1 cellular context compared by ENCODE assay signal in the genomic region with DNA sequence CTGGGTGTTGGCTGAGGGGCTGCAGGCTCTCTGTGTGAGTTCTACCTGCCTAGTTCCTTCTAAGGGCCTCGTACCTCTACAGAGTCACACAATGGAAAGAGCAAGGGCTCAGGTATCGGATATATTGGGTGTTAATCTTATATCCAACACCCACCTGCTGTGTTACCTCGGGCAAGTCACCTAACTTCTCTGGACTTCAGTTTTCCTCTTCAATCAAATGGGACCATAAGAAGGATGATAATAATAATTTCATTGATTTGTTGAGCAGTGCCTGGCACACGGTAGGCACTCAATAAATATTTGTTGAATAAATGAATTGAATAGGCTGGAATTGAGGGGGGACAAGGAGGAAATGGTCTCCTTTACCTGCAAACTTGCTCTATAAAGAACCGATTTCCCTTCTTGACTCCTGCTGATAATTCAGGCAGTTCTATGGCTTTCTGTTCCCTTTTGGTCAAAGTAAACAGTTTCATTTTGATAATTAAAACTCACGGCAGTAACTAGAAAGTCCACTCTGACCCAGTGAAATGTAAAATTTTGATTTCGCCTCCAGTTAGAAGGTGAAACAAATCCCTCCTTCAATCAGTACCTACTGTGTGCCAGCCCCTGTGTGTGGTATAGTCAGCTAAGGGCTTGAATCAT.
A peak's percentile ranks its signal among the peaks of the same experiment; 100 is the strongest.
TF ChIP-seq lines count a peak whose summit lies in the region.

No MANE protein-coding gene starts in this region.

TF ChIP-seq in GM12878, 131 proteins besides CTCF, POLR2A, EP300 and RAD21:
- TF ChIP-seq, protein P1, sequence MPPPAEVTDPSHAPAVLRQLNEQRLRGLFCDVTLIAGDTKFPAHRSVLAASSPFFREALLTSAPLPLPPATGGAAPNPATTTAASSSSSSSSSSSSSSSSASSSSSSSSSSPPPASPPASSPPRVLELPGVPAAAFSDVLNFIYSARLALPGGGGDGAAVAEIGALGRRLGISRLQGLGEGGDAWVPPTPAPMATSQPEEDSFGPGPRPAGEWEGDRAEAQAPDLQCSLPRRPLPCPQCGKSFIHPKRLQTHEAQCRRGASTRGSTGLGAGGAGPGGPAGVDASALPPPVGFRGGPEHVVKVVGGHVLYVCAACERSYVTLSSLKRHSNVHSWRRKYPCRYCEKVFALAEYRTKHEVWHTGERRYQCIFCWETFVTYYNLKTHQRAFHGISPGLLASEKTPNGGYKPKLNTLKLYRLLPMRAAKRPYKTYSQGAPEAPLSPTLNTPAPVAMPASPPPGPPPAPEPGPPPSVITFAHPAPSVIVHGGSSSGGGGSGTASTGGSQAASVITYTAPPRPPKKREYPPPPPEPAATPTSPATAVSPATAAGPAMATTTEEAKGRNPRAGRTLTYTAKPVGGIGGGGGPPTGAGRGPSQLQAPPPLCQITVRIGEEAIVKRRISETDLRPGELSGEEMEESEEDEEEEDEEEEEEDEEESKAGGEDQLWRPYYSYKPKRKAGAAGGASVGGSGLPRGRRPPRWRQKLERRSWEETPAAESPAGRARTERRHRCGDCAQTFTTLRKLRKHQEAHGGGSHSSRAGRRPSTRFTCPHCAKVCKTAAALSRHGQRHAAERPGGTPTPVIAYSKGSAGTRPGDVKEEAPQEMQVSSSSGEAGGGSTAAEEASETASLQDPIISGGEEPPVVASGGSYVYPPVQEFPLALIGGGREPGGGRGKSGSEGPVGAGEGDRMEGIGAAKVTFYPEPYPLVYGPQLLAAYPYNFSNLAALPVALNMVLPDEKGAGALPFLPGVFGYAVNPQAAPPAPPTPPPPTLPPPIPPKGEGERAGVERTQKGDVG (CRISPR knock-in tag; IDR thresholded peaks at IDR 0.05) = no peak
- TF ChIP-seq BCL11A (IDR thresholded peaks at IDR 0.05; ENCODE audit: low read depth, low read length) (0 out of 2 replicates have a peak, but pooled peaks have one; percentile 26), MTA2 (IDR thresholded peaks at IDR 0.05; ENCODE audit: low read depth) (peak; percentile 39; the same call in 1 of the 2 replicates), PML (IDR thresholded peaks at IDR 0.05; ENCODE audit: low read length) (no peak), IKZF2 (IDR thresholded peaks at IDR 0.05) (peak; percentile 26 to 27; a peak in 1 of 4 replicates), ZNF24 (IDR thresholded peaks at IDR 0.05) (0 out of 2 replicates have a peak, but pooled peaks have one; percentile 6), SPI1 (IDR thresholded peaks at IDR 0.05; ENCODE audit: borderline replicate concordance, insufficient read depth, low read depth, low read length) (peak; percentile 70; the same call in 1 of the 2 replicates), NR2F1 (conservative IDR thresholded peaks at IDR 0.05) (no peak), KAT2A (conservative IDR thresholded peaks at IDR 0.05; ENCODE audit: control insufficient read depth, low read depth, low read length) (no peak), NFXL1 (IDR thresholded peaks at IDR 0.05; ENCODE audit: borderline replicate concordance) (no peak), ZNF384 (IDR thresholded peaks at IDR 0.05; ENCODE audit: borderline replicate concordance, low read depth, low read length) (no peak), FOXM1 (IDR thresholded peaks at IDR 0.05; ENCODE audit: low read depth, low read length) (no peak), RUNX3 (IDR thresholded peaks at IDR 0.05; ENCODE audit: low read length) (peak; percentile 47), RELA (IDR thresholded peaks at IDR 0.05; ENCODE audit: borderline replicate concordance, partially characterized antibody) (no peak), TARDBP (IDR thresholded peaks at IDR 0.05; ENCODE audit: borderline replicate concordance) (no peak), FOS (IDR thresholded peaks at IDR 0.05; ENCODE audit: borderline replicate concordance, extremely low read depth, insufficient read length) (no peak), BACH1 (IDR thresholded peaks at IDR 0.05; ENCODE audit: borderline replicate concordance) (no peak), SMARCA5 (IDR thresholded peaks at IDR 0.05) (0 out of 2 replicates have a peak, but pooled peaks have one; percentile 31), IKZF1 (conservative IDR thresholded peaks at IDR 0.05) (0 out of 2 replicates have a peak, but pooled peaks have one; percentile 12), DPF2 (IDR thresholded peaks at IDR 0.05) (peak; percentile 54; the same call in 1 of the 2 replicates)
- TF ChIP-seq, protein P2, sequence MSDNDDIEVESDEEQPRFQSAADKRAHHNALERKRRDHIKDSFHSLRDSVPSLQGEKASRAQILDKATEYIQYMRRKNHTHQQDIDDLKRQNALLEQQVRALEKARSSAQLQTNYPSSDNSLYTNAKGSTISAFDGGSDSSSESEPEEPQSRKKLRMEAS (IDR thresholded peaks at IDR 0.05; ENCODE audit: low read depth, low read length) = no peak
- TF ChIP-seq, protein P3, sequence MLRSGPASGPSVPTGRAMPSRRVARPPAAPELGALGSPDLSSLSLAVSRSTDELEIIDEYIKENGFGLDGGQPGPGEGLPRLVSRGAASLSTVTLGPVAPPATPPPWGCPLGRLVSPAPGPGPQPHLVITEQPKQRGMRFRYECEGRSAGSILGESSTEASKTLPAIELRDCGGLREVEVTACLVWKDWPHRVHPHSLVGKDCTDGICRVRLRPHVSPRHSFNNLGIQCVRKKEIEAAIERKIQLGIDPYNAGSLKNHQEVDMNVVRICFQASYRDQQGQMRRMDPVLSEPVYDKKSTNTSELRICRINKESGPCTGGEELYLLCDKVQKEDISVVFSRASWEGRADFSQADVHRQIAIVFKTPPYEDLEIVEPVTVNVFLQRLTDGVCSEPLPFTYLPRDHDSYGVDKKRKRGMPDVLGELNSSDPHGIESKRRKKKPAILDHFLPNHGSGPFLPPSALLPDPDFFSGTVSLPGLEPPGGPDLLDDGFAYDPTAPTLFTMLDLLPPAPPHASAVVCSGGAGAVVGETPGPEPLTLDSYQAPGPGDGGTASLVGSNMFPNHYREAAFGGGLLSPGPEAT (IDR thresholded peaks at IDR 0.05; ENCODE audit: low read depth) = 0 out of 2 replicates have a peak, but pooled peaks have one; percentile 19
- TF ChIP-seq, protein P4, sequence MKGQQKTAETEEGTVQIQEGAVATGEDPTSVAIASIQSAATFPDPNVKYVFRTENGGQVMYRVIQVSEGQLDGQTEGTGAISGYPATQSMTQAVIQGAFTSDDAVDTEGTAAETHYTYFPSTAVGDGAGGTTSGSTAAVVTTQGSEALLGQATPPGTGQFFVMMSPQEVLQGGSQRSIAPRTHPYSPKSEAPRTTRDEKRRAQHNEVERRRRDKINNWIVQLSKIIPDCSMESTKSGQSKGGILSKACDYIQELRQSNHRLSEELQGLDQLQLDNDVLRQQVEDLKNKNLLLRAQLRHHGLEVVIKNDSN (IDR thresholded peaks at IDR 0.05; ENCODE audit: borderline replicate concordance, extremely low read length, insufficient read depth, low read depth, low read length) = no peak
